In the genomic region with DNA sequence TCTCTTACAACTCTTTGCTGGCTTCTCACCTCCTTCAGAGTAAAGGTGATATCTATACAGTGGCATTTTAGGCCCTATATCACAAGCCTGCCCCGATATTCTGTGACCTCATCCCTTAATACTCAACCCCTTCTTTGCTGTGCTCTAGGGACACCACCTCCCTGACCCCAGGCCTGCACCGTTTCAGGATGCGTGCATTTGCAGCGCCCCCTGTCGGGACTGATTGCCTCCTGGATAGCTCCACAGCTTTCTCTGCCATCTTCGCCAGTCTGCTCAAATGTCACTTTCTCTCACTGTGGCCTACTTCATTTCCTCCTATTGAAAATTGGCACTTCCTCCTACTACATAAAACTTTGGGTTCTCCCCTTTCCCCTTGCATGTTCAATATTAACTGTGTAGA, we compare ENCODE assay signal across 13 cellular contexts.
DNase-seq lines count a peak whose midpoint lies in the region; ATAC-seq and TF ChIP-seq lines count a peak whose summit lies in the region.
"Had no signal": no experiment of that assay in that cellular context is flagged by ENCODE, and none has a peak within 500 bp of the region (broad histone marks: within the 10 kb centered on the region; RNA-seq: fewer than 3 reads in every experiment).

No MANE protein-coding gene starts in this region.

- peaks cover 2 to 7% of the 10 kb centered on the region in 2 donors for H3K9me3 Mint-ChIP-seq in stimulated activated naive CD8-positive, alpha-beta T cell treated with anti-CD3 and anti-CD28 coated beads, Interleukin-15, amount 100 ng/mL, for 72 hours
- H3K9me3 Mint-ChIP-seq in type B pancreatic cell (no peaks in the 10 kb centered on the region), natural killer cell (peaks cover 2 to 8% of the 10 kb centered on the region in 2 donors)

- peak; percentile 7 for DNase-seq in stimulated activated naive CD8-positive, alpha-beta T cell treated with anti-CD3 and anti-CD28 coated beads, Interleukin-15, Interleukin-2, amounts not matched to agents 100 U/mL and 50 U/mL, for 24 hours
- DNase-seq in stimulated activated naive CD8-positive, alpha-beta T cell treated with anti-CD3 and anti-CD28 coated beads, Interleukin-15, amount 100 ng/mL, for 72 hours, result no peak
- DNase-seq in NB4 (ENCODE audit: low read depth), result peak; percentile 4
- DNase-seq in choroid plexus epithelial cell (ENCODE audit: low read depth), result no peak
- no peak for DNase-seq in type B pancreatic cell (ENCODE audit: extremely low spot score, unreplicated experiment)
- no peak for DNase-seq in natural killer cell
- no peak for DNase-seq in activated effector memory CD4-positive, alpha-beta T cell treated with anti-CD3 and anti-CD28 coated beads, Interleukin-2, amount 50 U/mL, for 16 hours
- DNase-seq in NCI-H510A treated with DMSO at 0.1 percent for 48 hours (lab: John Stamatoyannopoulos, UW), result no peak
- DNase-seq: NCI-H2081 treated with DMSO at 0.1 percent for 48 hours, SK-N-SH had no signal

- no peak overlapping the region for H3K4me3 Mint-ChIP-seq in stimulated activated naive CD8-positive, alpha-beta T cell treated with anti-CD3 and anti-CD28 coated beads, Interleukin-15, amount 100 ng/mL, for 72 hours
- H3K4me3 Mint-ChIP-seq in type B pancreatic cell (no peak overlapping the region), natural killer cell (no peak overlapping the region)
- H3K4me3 Mint-ChIP-seq: GM23338 had no signal

- H3K36me3 Mint-ChIP-seq in type B pancreatic cell (no peaks in the 10 kb centered on the region), natural killer cell (no peaks in the 10 kb centered on the region)

- TF ChIP-seq POLR2A in NB4 (IDR thresholded peaks at IDR 0.05; ENCODE audit: extremely low read depth, insufficient read length), result no peak

- no peak for TF ChIP-seq CTCF in NB4 (IDR thresholded peaks at IDR 0.05; ENCODE audit: low read depth, low read length)
- peak; percentile 8 for TF ChIP-seq CTCF in choroid plexus epithelial cell (conservative IDR thresholded peaks at IDR 0.05; ENCODE audit: low read depth, low read length)
- peak; percentile 55 for TF ChIP-seq CTCF in type B pancreatic cell (conservative IDR thresholded peaks at IDR 0.05)
- no peak for TF ChIP-seq CTCF in natural killer cell (IDR thresholded peaks at IDR 0.05)

- H3K4me1 Mint-ChIP-seq in stimulated activated naive CD8-positive, alpha-beta T cell treated with anti-CD3 and anti-CD28 coated beads, Interleukin-15, amount 100 ng/mL, for 72 hours, result no peaks in the 10 kb centered on the region
- H3K4me1 Mint-ChIP-seq in type B pancreatic cell (ENCODE audit: unreplicated experiment), result no peaks in the 10 kb centered on the region
- no peaks in the 10 kb centered on the region for H3K4me1 Mint-ChIP-seq in natural killer cell
- H3K4me1 Mint-ChIP-seq: GM23338 had no signal

- intact Hi-C loops in natural killer cell (cut with micrococcal nuclease), result no loop called here

- H3K27ac Mint-ChIP-seq in stimulated activated naive CD8-positive, alpha-beta T cell treated with anti-CD3 and anti-CD28 coated beads, Interleukin-15, amount 100 ng/mL, for 72 hours, result no peak overlapping the region
- H3K27ac Mint-ChIP-seq in type B pancreatic cell, result no peak overlapping the region
- H3K27ac Mint-ChIP-seq in natural killer cell, result no peak overlapping the region
- H3K27ac Mint-ChIP-seq: GM23338 had no signal

- no peak for ATAC-seq in stimulated activated naive CD8-positive, alpha-beta T cell treated with anti-CD3 and anti-CD28 coated beads, Interleukin-15, Interleukin-2, amounts not matched to agents 100 U/mL and 50 U/mL, for 24 hours
- ATAC-seq in stimulated activated naive CD8-positive, alpha-beta T cell treated with anti-CD3 and anti-CD28 coated beads, Interleukin-15, amount 100 ng/mL, for 72 hours, result no peak
- ATAC-seq in natural killer cell, result no peak
- ATAC-seq: GM23338, left colon had no signal

- H3K27me3 Mint-ChIP-seq in stimulated activated naive CD8-positive, alpha-beta T cell treated with anti-CD3 and anti-CD28 coated beads, Interleukin-15, amount 100 ng/mL, for 72 hours, result no peaks in the 10 kb centered on the region
- H3K27me3 Mint-ChIP-seq in type B pancreatic cell, result no peaks in the 10 kb centered on the region
- no peaks in the 10 kb centered on the region for H3K27me3 Mint-ChIP-seq in natural killer cell (ENCODE audit: low read depth in 2 of 2)

- H3K4me3 ChIP-seq in NB4 (ENCODE audit: low read depth, low read length), result no peak overlapping the region
- no peak overlapping the region for H3K4me3 ChIP-seq in choroid plexus epithelial cell (ENCODE audit: low read depth, low read length)
- H3K4me3 ChIP-seq: GM23338, upper lobe of left lung had no signal

Comparison
In these comparisons a context has a peak if more than half of its experiments do, and no peak if none do; other contexts are left out.
1. DNase-seq: peak in stimulated activated naive CD8-positive, alpha-beta T cell treated with anti-CD3 and anti-CD28 coated beads, Interleukin-15, Interleukin-2, amounts not matched to agents 100 U/mL and 50 U/mL, for 24 hours (single experiment) and NB4 (single experiment); none in stimulated activated naive CD8-positive, alpha-beta T cell treated with anti-CD3 and anti-CD28 coated beads, Interleukin-15, amount 100 ng/mL, for 72 hours (0 of 2), choroid plexus epithelial cell (single experiment), type B pancreatic cell (single experiment), natural killer cell (single experiment), activated effector memory CD4-positive, alpha-beta T cell treated with anti-CD3 and anti-CD28 coated beads, Interleukin-2, amount 50 U/mL, for 16 hours (single experiment) and NCI-H510A treated with DMSO at 0.1 percent for 48 hours (single experiment).
2. CTCF ChIP-seq: peak in choroid plexus epithelial cell (single experiment) and type B pancreatic cell (single experiment); none in NB4 (single experiment) and natural killer cell (single experiment).